28 cellular contexts compared by ENCODE assay signal in genomic region chr3:125435231-125435630, GRCh38.
DNase-seq lines count a peak whose midpoint lies in the region; ATAC-seq, FAIRE-seq and TF ChIP-seq lines count a peak whose summit lies in the region.
"Had no signal": no experiment of that assay in that cellular context is flagged by ENCODE, and none has a peak within 500 bp of the region (broad histone marks: within the 10 kb centered on the region; RNA-seq: fewer than 3 reads in every experiment).

No MANE protein-coding gene starts in this region.

- H2BK120ac ChIP-seq in neuronal stem cell (ENCODE audit: low read depth, low read length) = no peak overlapping the region

- no peak for FAIRE-seq in astrocyte (lab: Jason Lieb, UNC)
- FAIRE-seq: HTR-8/SVneo, RCC 7860 had no signal

- H3K14ac ChIP-seq in neuronal stem cell (ENCODE audit: low read length) = no peak overlapping the region

- WGBS in neuronal stem cell (ENCODE audit: extremely low coverage in 2 of 2, insufficient read length in 2 of 2, insufficient replicate concordance in 1 of 2), 2 donors = no CpG with 5 or more reads among the region's 2 CpGs

- no peak overlapping the region for H2BK5ac ChIP-seq in neuronal stem cell (ENCODE audit: low read length)

- no peak overlapping the region for H2BK12ac ChIP-seq in neuronal stem cell (ENCODE audit: low read length)

- H4K20me1 ChIP-seq in Karpas-422 (ENCODE audit: insufficient read depth, low read depth, low read length) (no peaks in the 10 kb centered on the region), astrocyte (ENCODE audit: insufficient read depth, low read length) (no peaks in the 10 kb centered on the region)
- H4K20me1 ChIP-seq: BLaER1 treated with 17β-estradiol and CSF1 and Interleukin-3, amounts not matched to agents 10 nM and 100 nM had no signal

- H3K9ac ChIP-seq in Karpas-422 (ENCODE audit: low read length) (no peak overlapping the region), astrocyte (ENCODE audit: low read length) (no peak overlapping the region), neuronal stem cell (ENCODE audit: low read depth, low read length, poor library complexity) (no peak overlapping the region)
- H3K9ac ChIP-seq: BLaER1 treated with 17β-estradiol and CSF1 and Interleukin-3, amounts not matched to agents 10 nM and 100 nM had no signal

- in situ Hi-C loops in G401 (cut with HindIII; ENCODE audit: low sequenced_read_pairs) = no loop called here

- CTCF ChIA-PET in activated CD8-positive, alpha-beta memory T cell treated with anti-CD3 and anti-CD28 coated beads, Interleukin-2, amount 10 ng/mL, durations not matched to agents 7 days and 5 days (lab: Charles Lee) = interaction anchor here (0.7 to 1.4 kb wide), 4 partner anchors 151 to 508 kb away, joined by 3 to 4 read pairs (median 4); no protein-coding TSS in a partner anchor

- H4K91ac ChIP-seq in neuronal stem cell (ENCODE audit: low read depth, low read length, poor library complexity) = no peak overlapping the region

- peak overlapping the region; percentile 52 for H3K18ac ChIP-seq in neuronal stem cell (ENCODE audit: low read length)

- H2BK15ac ChIP-seq in neuronal stem cell (ENCODE audit: low read length) = no peak overlapping the region

- H3K9me3 ChIP-seq in Karpas-422 (ENCODE audit: low read length) = no peaks in the 10 kb centered on the region
- H3K9me3 ChIP-seq in astrocyte (ENCODE audit: insufficient read depth, low read depth, low read length) = no peaks in the 10 kb centered on the region
- H3K9me3 ChIP-seq in neuronal stem cell (replicated peaks in 1 of 2; ENCODE audit: control insufficient read depth in 2 of 2, insufficient read depth in 1 of 2, low read depth in 1 of 2, low read length in 2 of 2) = peaks cover 0 to 3% of the 10 kb centered on the region in 2 donors
- H3K9me3 ChIP-seq: Caco-2, SJSA1 had no signal

- no peak overlapping the region for H3K4me3 ChIP-seq in Karpas-422 (ENCODE audit: low read length)
- no peak overlapping the region for H3K4me3 ChIP-seq in astrocyte (ENCODE audit: insufficient read depth, low read depth, low read length)
- no peak overlapping the region for H3K4me3 ChIP-seq in neuronal stem cell (ENCODE audit: low read length in 2 of 2)
- H3K4me3 ChIP-seq: BLaER1 treated with 17β-estradiol and CSF1 and Interleukin-3, amounts not matched to agents 10 nM and 100 nM; SJSA1 had no signal

- peaks cover 42% of the 10 kb centered on the region for H3K4me1 ChIP-seq in Karpas-422 (ENCODE audit: low read length)
- peaks cover 15% of the 10 kb centered on the region for H3K4me1 ChIP-seq in astrocyte (ENCODE audit: insufficient read depth, low read length)
- H3K4me1 ChIP-seq in neuronal stem cell (ENCODE audit: control insufficient read depth in 2 of 2, insufficient read depth in 1 of 2, low read depth in 1 of 2, low read length in 2 of 2) = peaks cover 0 to 1% of the 10 kb centered on the region in 2 donors
- H3K4me1 ChIP-seq: SJSA1 had no signal

- H3K36me3 ChIP-seq in Karpas-422 (ENCODE audit: insufficient read depth, low read length) = no peaks in the 10 kb centered on the region
- H3K36me3 ChIP-seq in astrocyte (ENCODE audit: insufficient read depth, low read length) = no peaks in the 10 kb centered on the region
- H3K36me3 ChIP-seq in neuronal stem cell (replicated peaks in 1 of 2; ENCODE audit: control insufficient read depth in 2 of 2, insufficient read depth in 2 of 2, low read length in 2 of 2) = no peaks in the 10 kb centered on the region
- H3K36me3 ChIP-seq: BLaER1 treated with 17β-estradiol and CSF1 and Interleukin-3, amounts not matched to agents 10 nM and 100 nM; SJSA1 had no signal

- no peaks in the 10 kb centered on the region for H3K9me3 Mint-ChIP-seq in activated CD8-positive, alpha-beta memory T cell treated with anti-CD3 and anti-CD28 coated beads, Interleukin-2, amount 10 ng/mL, durations not matched to agents 7 days and 5 days (ENCODE audit: low read depth)
- no peaks in the 10 kb centered on the region for H3K9me3 Mint-ChIP-seq in astrocyte (ENCODE audit: unreplicated experiment)

- no peak overlapping the region for H3K27ac Mint-ChIP-seq in activated CD8-positive, alpha-beta memory T cell treated with anti-CD3 and anti-CD28 coated beads, Interleukin-2, amount 10 ng/mL, durations not matched to agents 7 days and 5 days
- no peak overlapping the region for H3K27ac Mint-ChIP-seq in astrocyte (ENCODE audit: unreplicated experiment)

- H2AFZ ChIP-seq in Karpas-422 (ENCODE audit: low read length) = 0 out of 2 replicates have a peak overlapping the region, but pooled peaks have one; percentile 21
- peak overlapping the region; percentile 21 for H2AFZ ChIP-seq in astrocyte (ENCODE audit: low read depth, low read length)
- H2AFZ ChIP-seq in neuronal stem cell (ENCODE audit: low read length) = peak overlapping the region; percentile 66

- H3K4me2 ChIP-seq in Karpas-422 (ENCODE audit: low read depth, low read length, poor library complexity, severe bottlenecking) = no peak overlapping the region
- H3K4me2 ChIP-seq in astrocyte (ENCODE audit: low read length) = no peak overlapping the region
- H3K4me2 ChIP-seq in neuronal stem cell (ENCODE audit: insufficient read depth, low read length, poor library complexity, severe bottlenecking) = no peak overlapping the region

- H4K8ac ChIP-seq in neuronal stem cell (ENCODE audit: low read depth, low read length) = no peak overlapping the region

- H2AK5ac ChIP-seq in neuronal stem cell (ENCODE audit: low read depth, low read length) = no peak overlapping the region

- H3K4me3 Mint-ChIP-seq in activated CD8-positive, alpha-beta memory T cell treated with anti-CD3 and anti-CD28 coated beads, Interleukin-2, amount 10 ng/mL, durations not matched to agents 7 days and 5 days = no peak overlapping the region
- no peak overlapping the region for H3K4me3 Mint-ChIP-seq in astrocyte (ENCODE audit: unreplicated experiment)

- H3K4me1 Mint-ChIP-seq in activated CD8-positive, alpha-beta memory T cell treated with anti-CD3 and anti-CD28 coated beads, Interleukin-2, amount 10 ng/mL, durations not matched to agents 7 days and 5 days = peaks cover 20% of the 10 kb centered on the region
- peaks cover 12% of the 10 kb centered on the region for H3K4me1 Mint-ChIP-seq in astrocyte (ENCODE audit: low read depth, unreplicated experiment)

- H3K27me3 Mint-ChIP-seq in activated CD8-positive, alpha-beta memory T cell treated with anti-CD3 and anti-CD28 coated beads, Interleukin-2, amount 10 ng/mL, durations not matched to agents 7 days and 5 days = peaks cover 15% of the 10 kb centered on the region
- peaks cover 4% of the 10 kb centered on the region for H3K27me3 Mint-ChIP-seq in astrocyte (ENCODE audit: low read depth, unreplicated experiment)
- H3K27me3 Mint-ChIP-seq: CD4-positive, alpha-beta memory T cell had no signal

- H3K36me3 Mint-ChIP-seq in activated CD8-positive, alpha-beta memory T cell treated with anti-CD3 and anti-CD28 coated beads, Interleukin-2, amount 10 ng/mL, durations not matched to agents 7 days and 5 days = no peaks in the 10 kb centered on the region
- no peaks in the 10 kb centered on the region for H3K36me3 Mint-ChIP-seq in astrocyte (ENCODE audit: low read depth, unreplicated experiment)
- H3K36me3 Mint-ChIP-seq: CD4-positive, alpha-beta memory T cell had no signal

- H3K27me3 ChIP-seq in Karpas-422 (ENCODE audit: low read length) = no peaks in the 10 kb centered on the region
- no peaks in the 10 kb centered on the region for H3K27me3 ChIP-seq in astrocyte (ENCODE audit: insufficient read depth, low read length)
- H3K27me3 ChIP-seq in neuronal stem cell (ENCODE audit: control insufficient read depth in 3 of 3, insufficient read depth in 3 of 3, low read depth in 1 of 3, low read length in 3 of 3) = peaks cover 0 to 3% (median 0%) of the 10 kb centered on the region in 3 experiments
- H3K27me3 ChIP-seq: BLaER1 treated with 17β-estradiol and CSF1 and Interleukin-3, amounts not matched to agents 10 nM and 100 nM; SJSA1 had no signal

- H3K27ac ChIP-seq in Karpas-422 (ENCODE audit: low read length) (no peak overlapping the region), astrocyte (ENCODE audit: low read depth, low read length) (no peak overlapping the region), neuronal stem cell (replicated peaks; ENCODE audit: low read length) (no peak overlapping the region)
- H3K27ac ChIP-seq: 22Rv1; BLaER1 treated with 17β-estradiol and CSF1 and Interleukin-3, amounts not matched to agents 10 nM and 100 nM; SJSA1 had no signal

- ATAC-seq in activated CD8-positive, alpha-beta memory T cell treated with anti-CD3 and anti-CD28 coated beads, Interleukin-2, amount 10 ng/mL, durations not matched to agents 7 days and 5 days = no peak
- ATAC-seq in HG03342 (IDR thresholded peaks at IDR 0.05; ENCODE audit: unreplicated experiment) (no peak), GM19395 (IDR thresholded peaks at IDR 0.05; ENCODE audit: unreplicated experiment) (no peak)

- DNase-seq in activated CD8-positive, alpha-beta memory T cell treated with anti-CD3 and anti-CD28 coated beads for 24 hours = peak; percentile 47
- no peak for DNase-seq in activated CD8-positive, alpha-beta memory T cell treated with anti-CD3 and anti-CD28 coated beads, Interleukin-2, amount 10 ng/mL, durations not matched to agents 7 days and 5 days
- DNase-seq in Karpas-422 (no peak), astrocyte (ENCODE audit: low read depth) (no peak), neuronal stem cell (ENCODE audit: low spot score) (no peak), G401 (ENCODE audit: low spot score) (no peak)
- DNase-seq: ACHN; Caco-2; CD4-positive, alpha-beta memory T cell; DMS 273 treated with DMSO at 0.1 percent for 48 hours; DMS79 treated with DMSO at 0.1 percent for 48 hours; HCEC 1CT; KG1; MV-4-11; NCI-H1105 treated with DMSO at 0.1 percent for 48 hours; NCI-H2029 treated with DMSO at 0.1 percent for 48 hours; NCI-H2171; NCI-H345; NCI-H524 treated with DMSO at 0.1 percent for 48 hours; NCI-H82; OCI-M1 had no signal

- H3K79me1 ChIP-seq in neuronal stem cell (ENCODE audit: low read depth, low read length) = no peaks in the 10 kb centered on the region

- no peak for TF ChIP-seq CTCF in astrocyte (IDR thresholded peaks at IDR 0.05; ENCODE audit: insufficient read depth, low read depth, low read length)

- H3K4ac ChIP-seq in neuronal stem cell (ENCODE audit: low read length) = no peak overlapping the region

- H3K79me2 ChIP-seq in Karpas-422 (ENCODE audit: low read length) (no peaks in the 10 kb centered on the region), astrocyte (ENCODE audit: insufficient read depth, low read length) (no peaks in the 10 kb centered on the region)

- no peak overlapping the region for H3K23ac ChIP-seq in neuronal stem cell (ENCODE audit: low read depth, low read length, poor library complexity)

- no peaks in the 10 kb centered on the region for H3K9me2 ChIP-seq in Karpas-422 (replicated peaks; ENCODE audit: insufficient read depth, low read length)
